ENCODE assay signal across 1 cellular context in the genomic region with DNA sequence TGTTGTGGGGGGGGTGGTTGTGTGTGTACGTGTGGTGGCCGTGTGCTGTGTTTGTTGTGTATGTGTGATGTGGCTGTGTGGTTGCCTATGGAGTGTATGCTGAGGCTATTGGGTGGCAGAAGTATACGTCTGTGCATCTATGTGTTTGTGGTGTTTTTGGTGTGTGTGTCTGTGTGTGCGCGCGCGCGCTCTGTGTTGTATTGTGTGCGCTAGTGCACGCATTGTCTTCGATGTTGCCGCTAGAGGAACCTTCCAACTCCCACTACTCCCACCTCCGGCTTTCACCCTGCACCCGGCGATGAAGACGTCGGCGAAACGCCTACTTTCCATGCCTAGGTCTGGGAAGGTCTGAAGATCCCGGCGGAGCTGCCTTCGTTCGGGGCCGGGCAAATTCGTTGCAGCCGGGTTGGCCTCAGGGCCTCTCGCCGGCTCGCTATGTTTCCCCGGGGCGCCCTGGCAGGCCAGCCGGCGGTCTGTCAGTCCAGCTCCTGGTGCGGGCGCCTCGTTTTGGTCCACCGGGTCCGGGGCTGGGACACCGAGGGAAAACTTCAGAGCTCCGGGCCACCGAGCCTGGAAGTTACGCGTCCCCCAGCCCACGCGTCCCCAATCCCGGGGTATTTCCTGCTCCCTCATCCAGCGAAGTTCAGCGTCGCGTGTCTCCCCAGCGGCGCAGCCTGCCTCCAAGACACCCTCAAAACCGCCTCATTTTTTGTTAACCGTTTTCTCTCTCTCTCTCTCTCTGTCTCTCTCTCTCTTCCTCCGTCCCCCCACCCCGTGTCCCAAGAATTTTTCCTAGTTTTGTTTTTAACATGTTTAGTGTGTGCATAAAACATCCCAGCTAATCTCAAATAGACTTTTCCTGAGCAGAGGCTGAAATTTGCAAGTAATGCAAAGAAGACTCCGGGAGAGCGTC.
A peak's percentile ranks its signal among the peaks of the same experiment; 100 is the strongest.
TF ChIP-seq lines count a peak whose summit lies in the region.

No MANE protein-coding gene starts in this region.

TF ChIP-seq in HEK293, 187 proteins besides CTCF, POLR2A, EP300 and RAD21 (continued from another document):
- TF ChIP-seq, protein P1, sequence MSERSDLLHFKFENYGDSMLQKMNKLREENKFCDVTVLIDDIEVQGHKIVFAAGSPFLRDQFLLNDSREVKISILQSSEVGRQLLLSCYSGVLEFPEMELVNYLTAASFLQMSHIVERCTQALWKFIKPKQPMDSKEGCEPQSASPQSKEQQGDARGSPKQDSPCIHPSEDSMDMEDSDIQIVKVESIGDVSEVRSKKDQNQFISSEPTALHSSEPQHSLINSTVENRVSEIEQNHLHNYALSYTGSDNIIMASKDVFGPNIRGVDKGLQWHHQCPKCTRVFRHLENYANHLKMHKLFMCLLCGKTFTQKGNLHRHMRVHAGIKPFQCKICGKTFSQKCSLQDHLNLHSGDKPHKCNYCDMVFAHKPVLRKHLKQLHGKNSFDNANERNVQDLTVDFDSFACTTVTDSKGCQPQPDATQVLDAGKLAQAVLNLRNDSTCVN (tag by site-specific recombination; optimal IDR thresholded peaks at IDR 0.05), result peak; percentile 19
- TF ChIP-seq EGR2 (tag by site-specific recombination; IDR thresholded peaks at IDR 0.05; ENCODE audit: low read depth) (peak; percentile 55), ZNF664 (tag by site-specific recombination; IDR thresholded peaks at IDR 0.05) (no peak), ZNF747 (tag by site-specific recombination; IDR thresholded peaks at IDR 0.05) (0 out of 2 replicates have a peak, but pooled peaks have one; percentile 29), ZNF132 (tag by site-specific recombination; IDR thresholded peaks at IDR 0.05; ENCODE audit: borderline replicate concordance) (no peak), ZNF324 (tag by site-specific recombination; IDR thresholded peaks at IDR 0.05) (no peak), SP2 (tag by site-specific recombination; IDR thresholded peaks at IDR 0.05) (no peak)
